ENCODE assay signal across 1 cellular context in genomic region chr18:50285071-50285470, GRCh38.
TF ChIP-seq lines count a peak whose summit lies in the region.

No MANE protein-coding gene starts in this region.

TF ChIP-seq in H1, 55 proteins besides CTCF, POLR2A, EP300 and RAD21:
- no peak for TF ChIP-seq SAP30 (IDR thresholded peaks at IDR 0.05; ENCODE audit: insufficient read depth, insufficient replicate concordance, low read length)
- no peak for TF ChIP-seq KDM5A (IDR thresholded peaks at IDR 0.05; ENCODE audit: low read length)
- no peak for TF ChIP-seq CTBP2 (IDR thresholded peaks at IDR 0.05; ENCODE audit: borderline replicate concordance, insufficient read depth, insufficient read length, low read length)
- no peak for TF ChIP-seq USF2 (IDR thresholded peaks at IDR 0.05; ENCODE audit: low read length)
- TF ChIP-seq JUND (IDR thresholded peaks at IDR 0.05; ENCODE audit: low read length), result no peak
- no peak for TF ChIP-seq RBBP5 (IDR thresholded peaks at IDR 0.05; ENCODE audit: borderline replicate concordance, low read depth, low read length)
- no peak for TF ChIP-seq BCL11A (IDR thresholded peaks at IDR 0.05; ENCODE audit: low read depth in 2 of 2, low read length in 2 of 2)
